22 cellular contexts compared by ENCODE assay signal in genomic region chr20:41452226-41452625, GRCh38.
DNase-seq lines count a peak whose midpoint lies in the region; ATAC-seq, FAIRE-seq and TF ChIP-seq lines count a peak whose summit lies in the region.
"Had no signal": no experiment of that assay in that cellular context is flagged by ENCODE, and none has a peak within 500 bp of the region (broad histone marks: within the 10 kb centered on the region; RNA-seq: fewer than 3 reads in every experiment).

No MANE protein-coding gene starts in this region.

- in situ Hi-C loops in HepG2 (cut with HindIII; ENCODE audit: extremely low pct_ligation_motif_present, low pct_unique_long_range_greater_than_20kb), result no loop called here

- no peak overlapping the region for H3K27ac ChIP-seq in HepG2 (ENCODE audit: extremely low read length, insufficient read depth, low read length)
- H3K27ac ChIP-seq in right lobe of liver, result no peak overlapping the region
- H3K27ac ChIP-seq: 22Rv1, A549 had no signal

- TF ChIP-seq CTCF in HepG2 (CRISPR knock-in tag; IDR thresholded peaks at IDR 0.05), result no peak
- TF ChIP-seq CTCF in right lobe of liver (IDR thresholded peaks at IDR 0.05), result no peak
- no peak for TF ChIP-seq CTCF in fibroblast of mammary gland (conservative IDR thresholded peaks at IDR 0.05; ENCODE audit: control insufficient read depth, insufficient read depth, low read depth, low read length)

- H2AFZ ChIP-seq in HepG2 (ENCODE audit: low read length), result no peak overlapping the region
- H2AFZ ChIP-seq: GM23338 had no signal

- DNase-seq in HepG2 (ENCODE audit: low spot score) (no peak), right lobe of liver (no peak), fibroblast of mammary gland (ENCODE audit: low read depth) (peak; percentile 22), myocyte (ENCODE audit: low read depth) (peak; percentile 73), inferior parietal cortex (ENCODE audit: extremely low spot score) (no peak), DMS 273 (lab: John Stamatoyannopoulos, UW; ENCODE audit: unreplicated experiment) (no peak)
- DNase-seq: ACHN; Calu3; CD4-positive, alpha-beta memory T cell; COR-L47; DMS153; DND-41; H9 had no signal

- no peak for TF ChIP-seq EP300 in HepG2 (IDR thresholded peaks at IDR 0.05; ENCODE audit: low read depth in 2 of 2, low read length in 2 of 2)
- TF ChIP-seq EP300 in HepG2 (CRISPR knock-in tag; IDR thresholded peaks at IDR 0.05; ENCODE audit: borderline replicate concordance), result no peak

- H3K4me3 ChIP-seq in HepG2 (replicated peaks in 1 of 3; ENCODE audit: insufficient read depth in 1 of 3, low read depth in 2 of 3, low read length in 3 of 3) (no peak overlapping the region), right lobe of liver (no peak overlapping the region), fibroblast of mammary gland (ENCODE audit: control insufficient read depth, low read depth, low read length) (no peak overlapping the region)
- H3K4me3 ChIP-seq: A549, GM23338 had no signal

- no TSS peak for BruUV-seq in HepG2 (replicated peaks; lab: Mats Ljungman, UMichigan)

- CTCF ChIA-PET in HepG2 (lab: Yijun Ruan, JAX; ENCODE audit: low intra/inter-chr PET ratio, low total read pairs), result no interaction called here

- H3K9me3 ChIP-seq in HepG2 (ENCODE audit: low read length), result no peaks in the 10 kb centered on the region
- H3K9me3 ChIP-seq in right lobe of liver, result no peaks in the 10 kb centered on the region
- H3K9me3 ChIP-seq: A549 had no signal

- WGBS in HepG2 (ENCODE audit: low lambda C conversion rate), result 97% methylated on average over 6 of the region's 6 CpGs
- WGBS in right lobe of liver (ENCODE audit: insufficient coverage, low coverage, low lambda C conversion rate, missing lambda C conversion rate), result 92% methylated on average over 4 of the region's 6 CpGs

- no peaks in the 10 kb centered on the region for H3K79me2 ChIP-seq in HepG2 (ENCODE audit: insufficient read depth, low read length)

- TF ChIP-seq RAD21 in HepG2 (CRISPR knock-in tag; IDR thresholded peaks at IDR 0.05), result no peak

- TF ChIP-seq POLR2A in HepG2 (IDR thresholded peaks at IDR 0.05; ENCODE audit: insufficient read depth in 1 of 2, low read depth in 2 of 2, low read length in 2 of 2) (no peak), right lobe of liver (IDR thresholded peaks at IDR 0.05) (no peak)

- peaks cover 49 to 84% of the 10 kb centered on the region in 2 experiments for H3K36me3 ChIP-seq in HepG2 (replicated peaks in 1 of 2; ENCODE audit: control insufficient read depth in 1 of 2, insufficient read depth in 2 of 2, low read length in 2 of 2)
- peaks cover 6 to 65% (median 26%) of the 10 kb centered on the region in 4 donors for H3K36me3 ChIP-seq in right lobe of liver

- POLR2A ChIA-PET in HepG2 (lab: Yijun Ruan, JAX), result no interaction called here

- H3K4me1 ChIP-seq in HepG2 (ENCODE audit: insufficient read depth, low read length) (no peaks in the 10 kb centered on the region), right lobe of liver (no peaks in the 10 kb centered on the region)
- H3K4me1 ChIP-seq: A549 had no signal

- intact Hi-C loops in HepG2 (cut with micrococcal nuclease; ENCODE audit: unreplicated experiment), result no loop called here
- intact Hi-C loops in right lobe of liver (cut with DNase I), result no loop called here

- H3K27me3 ChIP-seq in HepG2 (ENCODE audit: control insufficient read depth in 1 of 2, insufficient read depth in 2 of 2, low read length in 2 of 2), result no peaks in the 10 kb centered on the region
- no peaks in the 10 kb centered on the region for H3K27me3 ChIP-seq in right lobe of liver

- no peaks in the 10 kb centered on the region for H4K20me1 ChIP-seq in HepG2 (ENCODE audit: insufficient read depth, low read length)

- ATAC-seq in HepG2 (no peak), right lobe of liver (no peak), HG02642 (IDR thresholded peaks at IDR 0.05; ENCODE audit: poor library complexity, unreplicated experiment) (no peak), HG03565 (IDR thresholded peaks at IDR 0.05; ENCODE audit: unreplicated experiment) (no peak)
- ATAC-seq: A549, GM23338, HCT116 had no signal

- no peak overlapping the region for H3K4me2 ChIP-seq in HepG2 (ENCODE audit: low read depth, low read length)
- H3K4me2 ChIP-seq: A549, GM23338 had no signal

- H3K9ac ChIP-seq in HepG2 (ENCODE audit: insufficient read depth, low read depth, low read length), result no peak overlapping the region

- FAIRE-seq in HepG2 (lab: Jason Lieb, UNC), result no peak
- FAIRE-seq: A549, G401.6, GM12891, GM18507 had no signal

TF ChIP-seq in HepG2, 621 proteins besides CTCF, POLR2A, EP300 and RAD21:
- no peak for TF ChIP-seq CBX1 (IDR thresholded peaks at IDR 0.05; ENCODE audit: low read depth)
- no peak for TF ChIP-seq ATF7 (IDR thresholded peaks at IDR 0.05)
- 0 out of 2 replicates have a peak, but pooled peaks have one; percentile 12 for TF ChIP-seq ATF7 (CRISPR knock-in tag; IDR thresholded peaks at IDR 0.05)
- TF ChIP-seq BHLHE40 (IDR thresholded peaks at IDR 0.05; ENCODE audit: low read length), result 0 out of 2 replicates have a peak, but pooled peaks have one; percentile 8
TF ChIP-seq in HepG2: peak in this region for 2.

Comparison
In these comparisons a context has a peak if more than half of its experiments do, and no peak if none do; other contexts are left out.
1. DNase-seq: peak in fibroblast of mammary gland (single experiment) and myocyte (single experiment); none in HepG2 (single experiment), right lobe of liver (0 of 3), inferior parietal cortex (single experiment) and DMS 273 (single experiment).